Comparison of ENCODE assay signal across 6 cellular contexts in genomic region chr9:39008907-39009306, GRCh38.
DNase-seq lines count a peak whose midpoint lies in the region; ATAC-seq, FAIRE-seq and TF ChIP-seq lines count a peak whose summit lies in the region.
"Not testable (repeated sequence)": the region's sequence is repeated elsewhere in the genome, so short reads cannot be mapped to it uniquely, and the experiment has no call there.

No MANE protein-coding gene starts in this region.

- TF ChIP-seq CTCF in H1 (IDR thresholded peaks at IDR 0.05; ENCODE audit: control extremely low read depth in 1 of 3, insufficient read depth in 1 of 3, low read depth in 1 of 3, low read length in 3 of 3); upper lobe of right lung (IDR thresholded peaks at IDR 0.05): not testable (repeated sequence)

- H2BK12ac ChIP-seq in H1 (ENCODE audit: low read depth, low read length): 0 out of 2 replicates have a peak overlapping the region, but pooled peaks have one; percentile 27

- H3K79me2 ChIP-seq in H1 (ENCODE audit: control insufficient read depth in 1 of 2, insufficient read depth in 2 of 2, low read length in 2 of 2): not testable (repeated sequence)

- not testable (repeated sequence) for H4K8ac ChIP-seq in H1 (ENCODE audit: extremely low read depth, insufficient read depth, low read length)

- not testable (repeated sequence) for H3K27me3 Mint-ChIP-seq in naive thymus-derived CD4-positive, alpha-beta T cell

- H3K9me3 ChIP-seq in H1 (ENCODE audit: insufficient read depth in 2 of 2, low read depth in 1 of 2, low read length in 1 of 2); right cardiac atrium (ENCODE audit: control insufficient read depth, low read length); naive thymus-derived CD4-positive, alpha-beta T cell (ENCODE audit: control insufficient read depth in 2 of 3, low read length in 3 of 3); upper lobe of right lung: not testable (repeated sequence)

- not testable (repeated sequence) for H3K23ac ChIP-seq in H1 (ENCODE audit: insufficient read length)

- H4K91ac ChIP-seq in H1 (replicated peaks; ENCODE audit: insufficient read length, low read length): not testable (repeated sequence)

- H3K4ac ChIP-seq in H1 (replicated peaks; ENCODE audit: insufficient read length, low read depth, low read length): not testable (repeated sequence)

- not testable (repeated sequence) for H3K9ac ChIP-seq in H1 (replicated peaks in 1 of 4; ENCODE audit: extremely low read depth in 1 of 4, low read depth in 3 of 4, low read length in 3 of 4)

- H3K14ac ChIP-seq in H1 (ENCODE audit: insufficient read length): peak overlapping the region; percentile 66

- not testable (repeated sequence) for H2BK20ac ChIP-seq in H1 (ENCODE audit: low read length)

- intact Hi-C loops in Right ventricle myocardium inferior (cut with DNase I); right cardiac atrium (cut with DNase I); naive thymus-derived CD4-positive, alpha-beta T cell (cut with micrococcal nuclease); upper lobe of right lung (cut with DNase I): not testable (repeated sequence)

- H2BK15ac ChIP-seq in H1 (ENCODE audit: low read length): not testable (repeated sequence)

- H4K20me1 ChIP-seq in H1 (replicated peaks in 1 of 2; ENCODE audit: control insufficient read depth in 1 of 2, insufficient read depth in 2 of 2, low read length in 2 of 2): not testable (repeated sequence)

- H3K9me3 Mint-ChIP-seq in naive thymus-derived CD4-positive, alpha-beta T cell: peaks cover 0 to 13% (median 0%) of the 10 kb centered on the region in 11 donors
- H3K9me3 Mint-ChIP-seq in stimulated activated effector memory CD8-positive, alpha-beta T cell treated with anti-CD3 and anti-CD28 coated beads, Interleukin-12 subunit alpha, Interleukin-12 subunit beta, amount 100 ng/mL, for 72 hours: not testable (repeated sequence)

- not testable (repeated sequence) for H3K4me3 ChIP-seq in H1 (ENCODE audit: extremely low read depth in 1 of 4, insufficient read depth in 2 of 4, low read depth in 3 of 4, low read length in 4 of 4); right cardiac atrium (ENCODE audit: low read length); naive thymus-derived CD4-positive, alpha-beta T cell (ENCODE audit: low read length); upper lobe of right lung

- H3K4me1 Mint-ChIP-seq in naive thymus-derived CD4-positive, alpha-beta T cell; stimulated activated effector memory CD8-positive, alpha-beta T cell treated with anti-CD3 and anti-CD28 coated beads, Interleukin-12 subunit alpha, Interleukin-12 subunit beta, amount 100 ng/mL, for 72 hours: not testable (repeated sequence)

- not testable (repeated sequence) for H3K27ac Mint-ChIP-seq in naive thymus-derived CD4-positive, alpha-beta T cell; stimulated activated effector memory CD8-positive, alpha-beta T cell treated with anti-CD3 and anti-CD28 coated beads, Interleukin-12 subunit alpha, Interleukin-12 subunit beta, amount 100 ng/mL, for 72 hours

- not testable (repeated sequence) for H3K23me2 ChIP-seq in H1 (ENCODE audit: low read depth, low read length)

- not testable (repeated sequence) for H4K5ac ChIP-seq in H1 (ENCODE audit: insufficient read length, low read depth, low read length)

- POLR2A ChIA-PET in H1 (lab: Charles Lee; ENCODE audit: partially characterized antibody); naive thymus-derived CD4-positive, alpha-beta T cell (lab: Charles Lee): not testable (repeated sequence)

- H2BK5ac ChIP-seq in H1 (ENCODE audit: low read depth, low read length): not testable (repeated sequence)

- not testable (repeated sequence) for FAIRE-seq in H1 (lab: Jason Lieb, UNC)

- not testable (repeated sequence) for H3K79me1 ChIP-seq in H1 (ENCODE audit: low read depth, low read length)

- H2AFZ ChIP-seq in H1 (ENCODE audit: low read length): not testable (repeated sequence)

- TF ChIP-seq EP300 in H1 (IDR thresholded peaks at IDR 0.05; ENCODE audit: borderline replicate concordance in 1 of 2, low read depth in 2 of 2, low read length in 2 of 2): not testable (repeated sequence)

- not testable (repeated sequence) for H3K18ac ChIP-seq in H1 (ENCODE audit: extremely low read depth, low read length)

- H2AK5ac ChIP-seq in H1 (ENCODE audit: low read depth, low read length): not testable (repeated sequence)

- not testable (repeated sequence) for H3K36me3 Mint-ChIP-seq in naive thymus-derived CD4-positive, alpha-beta T cell; stimulated activated effector memory CD8-positive, alpha-beta T cell treated with anti-CD3 and anti-CD28 coated beads, Interleukin-12 subunit alpha, Interleukin-12 subunit beta, amount 100 ng/mL, for 72 hours

- TF ChIP-seq RAD21 in H1 (IDR thresholded peaks at IDR 0.05 in 1 of 2, conservative IDR thresholded peaks at IDR 0.05 in 1 of 2; ENCODE audit: low read depth in 2 of 2, low read length in 2 of 2): not testable (repeated sequence)

- not testable (repeated sequence) for H2BK120ac ChIP-seq in H1 (replicated peaks; ENCODE audit: low read depth, low read length)

- H3K4me2 ChIP-seq in H1 (ENCODE audit: insufficient read depth in 1 of 2, low read depth in 2 of 2, low read length in 2 of 2): not testable (repeated sequence)

- WGBS in H1 (ENCODE audit: extremely low coverage in 1 of 2, insufficient coverage in 1 of 2, insufficient read length in 1 of 2, insufficient replicate concordance in 2 of 2, low coverage in 1 of 2, low lambda C conversion rate in 2 of 2, missing lambda C conversion rate in 1 of 2), 2 experiments: 100% methylated on average over 1 of the region's 2 CpGs; no CpG with 5 or more reads in 1 of the 2 experiments
- 97% methylated on average over 2 of the region's 2 CpGs for WGBS in right cardiac atrium

- not testable (repeated sequence) for H3K56ac ChIP-seq in H1 (replicated peaks; ENCODE audit: insufficient read length, low read depth, low read length)

- H3K4me1 ChIP-seq in H1 (replicated peaks in 1 of 4; ENCODE audit: control insufficient read depth in 3 of 4, insufficient read depth in 4 of 4, low read length in 3 of 4); right cardiac atrium (ENCODE audit: control insufficient read depth, insufficient read depth, low read length); naive thymus-derived CD4-positive, alpha-beta T cell (ENCODE audit: control insufficient read depth in 2 of 2, insufficient read depth in 2 of 2, low read length in 2 of 2); upper lobe of right lung: not testable (repeated sequence)

- peak; percentile 28 for ATAC-seq in Right ventricle myocardium inferior
- ATAC-seq in right cardiac atrium: peak; percentile 35 to 54
- peak; percentile 28 for ATAC-seq in naive thymus-derived CD4-positive, alpha-beta T cell
- peak; percentile 19 for ATAC-seq in stimulated activated effector memory CD8-positive, alpha-beta T cell treated with anti-CD3 and anti-CD28 coated beads, Interleukin-12 subunit alpha, Interleukin-12 subunit beta, amount 100 ng/mL, for 72 hours
- peak; percentile 57 for ATAC-seq in upper lobe of right lung

- not testable (repeated sequence) for H3K27me3 ChIP-seq in H1 (replicated peaks in 1 of 4; ENCODE audit: control insufficient read depth in 3 of 4, extremely low read depth in 1 of 4, insufficient read depth in 3 of 4, low read length in 3 of 4); right cardiac atrium (ENCODE audit: control insufficient read depth, insufficient read depth); naive thymus-derived CD4-positive, alpha-beta T cell (ENCODE audit: control insufficient read depth in 2 of 2, insufficient read depth in 2 of 2, low read length in 2 of 2); upper lobe of right lung

- H3K27ac ChIP-seq in H1 (ENCODE audit: low read depth, low read length); right cardiac atrium (ENCODE audit: low read length); naive thymus-derived CD4-positive, alpha-beta T cell (ENCODE audit: low read depth, low read length); upper lobe of right lung: not testable (repeated sequence)

- not testable (repeated sequence) for DNase-seq in H1 (ENCODE audit: low read depth in 1 of 2, low spot score in 2 of 2); Right ventricle myocardium inferior (ENCODE audit: missing footprints); right cardiac atrium; naive thymus-derived CD4-positive, alpha-beta T cell; stimulated activated effector memory CD8-positive, alpha-beta T cell treated with anti-CD3 and anti-CD28 coated beads, Interleukin-12 subunit alpha, Interleukin-12 subunit beta, amount 100 ng/mL, for 72 hours (ENCODE audit: low spot score in 2 of 2); upper lobe of right lung

- H3K36me3 ChIP-seq in H1 (ENCODE audit: control insufficient read depth in 2 of 4, insufficient read depth in 4 of 4, low read length in 3 of 4); naive thymus-derived CD4-positive, alpha-beta T cell (ENCODE audit: control insufficient read depth in 2 of 3, insufficient read depth in 3 of 3, low read length in 3 of 3); upper lobe of right lung: not testable (repeated sequence)

- CTCF ChIA-PET in H1 (lab: Charles Lee; ENCODE audit: partially characterized antibody); naive thymus-derived CD4-positive, alpha-beta T cell (lab: Charles Lee): not testable (repeated sequence)

- not testable (repeated sequence) for TF ChIP-seq POLR2A in H1 (IDR thresholded peaks at IDR 0.05; ENCODE audit: control extremely low read depth in 1 of 2, low read depth in 2 of 2, low read length in 2 of 2)

- not testable (repeated sequence) for H3K4me3 Mint-ChIP-seq in naive thymus-derived CD4-positive, alpha-beta T cell; stimulated activated effector memory CD8-positive, alpha-beta T cell treated with anti-CD3 and anti-CD28 coated beads, Interleukin-12 subunit alpha, Interleukin-12 subunit beta, amount 100 ng/mL, for 72 hours
